ENCODE assay signal across 21 cellular contexts in genomic region chr6:36657942-36658544, GRCh38. TPM values are rescaled to one million over a fixed set of nuclear protein-coding genes. Genes with fewer than 3 reads are reported as not detected.
A peak's percentile ranks its signal among the peaks of the same experiment; 100 is the strongest.
DNase-seq lines count a peak whose midpoint lies in the region; ATAC-seq, FAIRE-seq and TF ChIP-seq lines count a peak whose summit lies in the region.
"Had no signal": no experiment of that assay in that cellular context is flagged by ENCODE, and none has a peak within 500 bp of the region (broad histone marks: within the 10 kb centered on the region; RNA-seq: fewer than 3 reads in every experiment).

No MANE protein-coding gene starts in this region.

- no peak for DNase-seq in GM12891 (ENCODE audit: insufficient read length, low spot score)
- peak; percentile 20 for DNase-seq in T1000 (lab: John Stamatoyannopoulos, UW)
- peak; percentile 52 to 82 for DNase-seq in foreskin fibroblast
- DNase-seq in stimulated activated naive B cell treated with anti-CD40 and anti-IgM and Interleukin-4, amounts not matched to agents 10 μg/mL and 1 μg/mL and 100 μg/mL, for 72 hours = no peak
- DNase-seq in activated CD4-positive, CD25-positive, alpha-beta regulatory T cell (lab: John Stamatoyannopoulos, UW) = no peak
- DNase-seq in stimulated activated CD4-positive, alpha-beta T cell treated with anti-CD3 and anti-CD28 coated beads, Interleukin-15, amount 100 ng/mL, for 24 hours = no peak
- no peak for DNase-seq in chondrocyte (ENCODE audit: low spot score)
- no peak for DNase-seq in coronary artery (ENCODE audit: low spot score)
- DNase-seq: activated CD4-positive, alpha-beta T cell treated with anti-CD3 and anti-CD28 coated beads, Interleukin-2, amount 50 U/mL, for 48 hours; COR-L47; effector CD8-positive, alpha-beta T cell; KBM-7; NCI-H1694 treated with DMSO at 0.1 percent for 48 hours; NCI-H526; testis had no signal

- peaks cover 8 to 11% of the 10 kb centered on the region in 2 donors for H3K27me3 Mint-ChIP-seq in stimulated activated naive B cell treated with anti-CD40 and anti-IgM and Interleukin-4, amounts not matched to agents 10 μg/mL and 1 μg/mL and 100 μg/mL, for 72 hours
- no peaks in the 10 kb centered on the region for H3K27me3 Mint-ChIP-seq in chondrocyte (ENCODE audit: low read depth)

- peaks cover 26 to 27% of the 10 kb centered on the region in 2 donors for H3K4me1 Mint-ChIP-seq in stimulated activated naive B cell treated with anti-CD40 and anti-IgM and Interleukin-4, amounts not matched to agents 10 μg/mL and 1 μg/mL and 100 μg/mL, for 72 hours
- peaks cover 7% of the 10 kb centered on the region for H3K4me1 Mint-ChIP-seq in chondrocyte (ENCODE audit: low read depth)

- TF ChIP-seq CTCF in foreskin fibroblast (IDR thresholded peaks at IDR 0.05; ENCODE audit: low read depth, low read length) (no peak), chondrocyte (IDR thresholded peaks at IDR 0.05) (no peak), coronary artery (IDR thresholded peaks at IDR 0.05) (no peak)

- no peaks in the 10 kb centered on the region for H3K36me3 Mint-ChIP-seq in stimulated activated naive B cell treated with anti-CD40 and anti-IgM and Interleukin-4, amounts not matched to agents 10 μg/mL and 1 μg/mL and 100 μg/mL, for 72 hours
- H3K36me3 Mint-ChIP-seq in chondrocyte (ENCODE audit: low read depth) = no peaks in the 10 kb centered on the region

- H3K27ac ChIP-seq in coronary artery = no peak overlapping the region
- H3K27ac ChIP-seq: RWPE1, testis had no signal

- no peaks in the 10 kb centered on the region for H3K9me3 Mint-ChIP-seq in stimulated activated naive B cell treated with anti-CD40 and anti-IgM and Interleukin-4, amounts not matched to agents 10 μg/mL and 1 μg/mL and 100 μg/mL, for 72 hours
- H3K9me3 Mint-ChIP-seq in chondrocyte (ENCODE audit: low read depth) = no peaks in the 10 kb centered on the region
- H3K9me3 Mint-ChIP-seq: activated T-helper 17 cell treated with anti-CD3 and anti-CD28 coated beads, Interleukin-2, amount 50 U/mL, for 72 hours; nephron; T-helper 2 cell treated with Interferon-gamma antibody and Interleukin-4, amounts not matched to agents 5 μg/mL and 100 μg/mL, for 36 hours had no signal

- peak overlapping the region; percentile 14 for H3K27ac Mint-ChIP-seq in stimulated activated naive B cell treated with anti-CD40 and anti-IgM and Interleukin-4, amounts not matched to agents 10 μg/mL and 1 μg/mL and 100 μg/mL, for 72 hours
- H3K27ac Mint-ChIP-seq in chondrocyte (ENCODE audit: unreplicated experiment) = no peak overlapping the region
- H3K27ac Mint-ChIP-seq: activated T-helper 17 cell treated with anti-CD3 and anti-CD28 coated beads, Interleukin-2, amount 50 U/mL, for 72 hours; nephron; T-helper 2 cell treated with Interferon-gamma antibody and Interleukin-4, amounts not matched to agents 5 μg/mL and 100 μg/mL, for 36 hours had no signal

- no peak for TF ChIP-seq POLR2A in GM12891 (IDR thresholded peaks at IDR 0.05; ENCODE audit: low read depth, low read length)

- FAIRE-seq in GM12891 (lab: Jason Lieb, UNC) = peak; percentile 16

- H3K4me3 ChIP-seq in foreskin fibroblast (ENCODE audit: low read depth in 1 of 2, low read length in 2 of 2) = no peak overlapping the region
- H3K4me3 ChIP-seq in coronary artery = no peak overlapping the region
- H3K4me3 ChIP-seq: skin epidermis, testis had no signal

- peak; percentile 50 to 51 for ATAC-seq in stimulated activated naive B cell treated with anti-CD40 and anti-IgM and Interleukin-4, amounts not matched to agents 10 μg/mL and 1 μg/mL and 100 μg/mL, for 72 hours (replicated peaks)
- ATAC-seq: activated T-helper 17 cell treated with anti-CD3 and anti-CD28 coated beads, Interleukin-2, amount 50 U/mL, for 72 hours; left lobe of liver had no signal

- H3K4me3 Mint-ChIP-seq in stimulated activated naive B cell treated with anti-CD40 and anti-IgM and Interleukin-4, amounts not matched to agents 10 μg/mL and 1 μg/mL and 100 μg/mL, for 72 hours = no peak overlapping the region
- no peak overlapping the region for H3K4me3 Mint-ChIP-seq in chondrocyte (ENCODE audit: unreplicated experiment)
- H3K4me3 Mint-ChIP-seq: activated T-helper 17 cell treated with anti-CD3 and anti-CD28 coated beads, Interleukin-2, amount 50 U/mL, for 72 hours; nephron; T-helper 2 cell treated with Interferon-gamma antibody and Interleukin-4, amounts not matched to agents 5 μg/mL and 100 μg/mL, for 36 hours had no signal

TF ChIP-seq in GM12891, 5 proteins besides CTCF, POLR2A, EP300 and RAD21:
- TF ChIP-seq TAF1 (IDR thresholded peaks at IDR 0.05; ENCODE audit: low read depth, low read length) = no peak
- TF ChIP-seq PAX5 (IDR thresholded peaks at IDR 0.05; ENCODE audit: insufficient read depth, low read length, severe bottlenecking) = peak; percentile 26

RNA-seq across cellular contexts. Expression of gene CDKN1A, which starts 20.5 kb away (rescaled TPM):
- polyA plus RNA-seq in GM12891 (2012; ENCODE audit: low read depth, missing spikeins) = 206 TPM
- 230 to 303 TPM (median 301 TPM) in 3 replicates for total RNA-seq in chondrocyte

RNA-seq across cellular contexts. Expression of gene RAB44, which starts 39.6 kb away (rescaled TPM):
- 0.10 TPM for polyA plus RNA-seq in GM12891 (2012; ENCODE audit: low read depth, missing spikeins)
- total RNA-seq in chondrocyte = not detected in 3 replicates

Comparison
In these comparisons a context has a peak if more than half of its experiments do, and no peak if none do; other contexts are left out.
1. DNase-seq: peak in T1000 (single experiment) and foreskin fibroblast (2 of 2); none in GM12891 (single experiment), stimulated activated naive B cell treated with anti-CD40 and anti-IgM and Interleukin-4, amounts not matched to agents 10 μg/mL and 1 μg/mL and 100 μg/mL, for 72 hours (single experiment), activated CD4-positive, CD25-positive, alpha-beta regulatory T cell (0 of 4), stimulated activated CD4-positive, alpha-beta T cell treated with anti-CD3 and anti-CD28 coated beads, Interleukin-15, amount 100 ng/mL, for 24 hours (single experiment), chondrocyte (single experiment) and coronary artery (single experiment).